ENCODE assay signal across 15 cellular contexts in the genomic region with DNA sequence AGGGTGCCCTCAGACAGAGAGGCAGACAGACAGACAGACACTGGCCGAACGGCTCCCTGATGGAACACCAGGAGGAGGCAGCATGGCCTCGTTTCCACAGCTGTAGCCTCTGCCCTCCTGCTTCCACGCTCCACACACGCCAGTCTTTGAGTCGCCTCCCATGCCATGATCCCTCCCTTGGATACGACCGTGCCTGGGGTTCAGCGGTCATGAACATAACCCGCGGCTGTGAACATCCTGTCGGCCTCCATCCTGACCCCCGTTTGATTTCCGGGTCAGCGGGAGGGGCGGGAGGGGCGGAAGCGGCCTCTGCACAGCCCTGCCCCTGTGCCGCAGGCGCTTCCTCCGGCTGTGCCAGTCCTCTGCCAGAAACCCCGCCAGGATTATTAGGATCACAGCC. TPM values are rescaled to one million over a fixed set of nuclear protein-coding genes. Genes with fewer than 3 reads are reported as not detected.
DNase-seq lines count a peak whose midpoint lies in the region; ATAC-seq and TF ChIP-seq lines count a peak whose summit lies in the region.
"Had no signal": no experiment of that assay in that cellular context is flagged by ENCODE, and none has a peak within 500 bp of the region (broad histone marks: within the 10 kb centered on the region; RNA-seq: fewer than 3 reads in every experiment).

No MANE protein-coding gene starts in this region.

- no peaks in the 10 kb centered on the region for H3K9me3 ChIP-seq in CD8-positive, alpha-beta memory T cell (ENCODE audit: low read length)
- no peaks in the 10 kb centered on the region for H3K9me3 ChIP-seq in right lobe of liver
- H3K9me3 ChIP-seq: colonic mucosa had no signal

- intact Hi-C loops in activated B cell treated with CpG ODN at 0.5 μM for 24 hours (cut with micrococcal nuclease) = no loop called here
- intact Hi-C loops in right lobe of liver (cut with DNase I) = no loop called here

- peak in 1 of 5 donors; percentile 7 for DNase-seq in CD8-positive, alpha-beta memory T cell
- DNase-seq in GM20000 (ENCODE audit: low spot score) (peak; percentile 53), activated B cell treated with CpG ODN at 0.5 μM for 24 hours (no peak), right lobe of liver (peak; percentile 35 to 64 (median 54)), DMS153 (lab: John Stamatoyannopoulos, UW) (no peak), substantia nigra (lab: John Stamatoyannopoulos, UW) (no peak)
- DNase-seq: activated T-cell treated with anti-CD3 and anti-CD28 coated beads for 4 hours, colonic mucosa, DND-41, glutamatergic neuron had no signal

- no peak overlapping the region for H3K4me3 ChIP-seq in CD8-positive, alpha-beta memory T cell (ENCODE audit: low read length)
- H3K4me3 ChIP-seq in right lobe of liver = no peak overlapping the region
- H3K4me3 ChIP-seq: colonic mucosa had no signal

- peak; percentile 40 for ATAC-seq in activated B cell treated with CpG ODN at 0.5 μM for 24 hours (ENCODE audit: low read depth)
- ATAC-seq in right lobe of liver = peak; percentile 79 to 92 (median 90)
- ATAC-seq in HG03342 (IDR thresholded peaks at IDR 0.05; ENCODE audit: unreplicated experiment) = no peak
- no peak for ATAC-seq in HG03139 (IDR thresholded peaks at IDR 0.05; ENCODE audit: unreplicated experiment)

- H3K4me1 ChIP-seq in CD8-positive, alpha-beta memory T cell (ENCODE audit: insufficient read depth, low read length) = no peaks in the 10 kb centered on the region
- H3K4me1 ChIP-seq in right lobe of liver = no peaks in the 10 kb centered on the region
- H3K4me1 ChIP-seq: colonic mucosa had no signal

- peak overlapping the region in 6 of 8 donors; percentile 54 to 97 (median 72) for H3K27ac Mint-ChIP-seq in CD8-positive, alpha-beta memory T cell
- H3K27ac Mint-ChIP-seq in activated B cell treated with CpG ODN at 0.5 μM for 24 hours = no peak overlapping the region
- H3K27ac Mint-ChIP-seq: stimulated activated naive CD8-positive, alpha-beta T cell treated with anti-CD3 and anti-CD28 coated beads, Interleukin-15, Interleukin-2, amounts not matched to agents 100 ng/mL and 50 ng/mL, for 24 hours had no signal

- H3K27ac ChIP-seq in CD8-positive, alpha-beta memory T cell (ENCODE audit: low read depth, low read length) = no peak overlapping the region
- H3K27ac ChIP-seq in right lobe of liver (no peak overlapping the region), substantia nigra (ENCODE audit: low read depth, low read length, poor library complexity, severe bottlenecking) (no peak overlapping the region)
- H3K27ac ChIP-seq: colonic mucosa, KMS-11 had no signal

- H3K27me3 ChIP-seq in CD8-positive, alpha-beta memory T cell (ENCODE audit: insufficient read depth, low read length, poor library complexity, severe bottlenecking) = no peaks in the 10 kb centered on the region
- no peaks in the 10 kb centered on the region for H3K27me3 ChIP-seq in right lobe of liver
- H3K27me3 ChIP-seq: colonic mucosa had no signal

- no peaks in the 10 kb centered on the region for H3K36me3 ChIP-seq in CD8-positive, alpha-beta memory T cell (ENCODE audit: insufficient read depth, low read length)
- no peaks in the 10 kb centered on the region for H3K36me3 ChIP-seq in right lobe of liver
- H3K36me3 ChIP-seq: colonic mucosa had no signal

- peaks cover 9 to 21% (median 18%) of the 10 kb centered on the region in 3 donors for H3K4me1 Mint-ChIP-seq in CD8-positive, alpha-beta memory T cell
- no peaks in the 10 kb centered on the region for H3K4me1 Mint-ChIP-seq in activated B cell treated with CpG ODN at 0.5 μM for 24 hours

- CTCF ChIA-PET in CD8-positive, alpha-beta memory T cell (lab: Charles Lee) = no interaction called here
- CTCF ChIA-PET in activated B cell treated with CpG ODN at 0.5 μM for 24 hours (lab: Charles Lee) = no interaction called here

- POLR2A ChIA-PET in CD8-positive, alpha-beta memory T cell (lab: Charles Lee) = no interaction called here
- POLR2A ChIA-PET in activated B cell treated with CpG ODN at 0.5 μM for 24 hours (lab: Charles Lee) = no interaction called here

- H3K36me3 Mint-ChIP-seq in CD8-positive, alpha-beta memory T cell = peaks cover 10 to 43% (median 42%) of the 10 kb centered on the region in 3 donors
- H3K36me3 Mint-ChIP-seq in activated B cell treated with CpG ODN at 0.5 μM for 24 hours (ENCODE audit: low read depth) = no peaks in the 10 kb centered on the region

- TF ChIP-seq POLR2A in right lobe of liver (IDR thresholded peaks at IDR 0.05) = no peak

- H3K9me3 Mint-ChIP-seq in CD8-positive, alpha-beta memory T cell = peaks cover 0 to 31% (median 6%) of the 10 kb centered on the region in 5 donors
- no peaks in the 10 kb centered on the region for H3K9me3 Mint-ChIP-seq in activated B cell treated with CpG ODN at 0.5 μM for 24 hours

- no peak for TF ChIP-seq CTCF in GM20000 (IDR thresholded peaks at IDR 0.05; ENCODE audit: extremely low read depth, missing control alignments)
- TF ChIP-seq CTCF in activated B cell treated with CpG ODN at 0.5 μM for 24 hours (IDR thresholded peaks at IDR 0.05) = no peak
- no peak for TF ChIP-seq CTCF in right lobe of liver (IDR thresholded peaks at IDR 0.05)

- peaks cover 0 to 7% of the 10 kb centered on the region in 2 donors for H3K27me3 Mint-ChIP-seq in CD8-positive, alpha-beta memory T cell
- peaks cover 4% of the 10 kb centered on the region for H3K27me3 Mint-ChIP-seq in activated B cell treated with CpG ODN at 0.5 μM for 24 hours
- H3K27me3 Mint-ChIP-seq: stimulated activated naive CD8-positive, alpha-beta T cell treated with anti-CD3 and anti-CD28 coated beads, Interleukin-15, Interleukin-2, amounts not matched to agents 100 ng/mL and 50 ng/mL, for 24 hours had no signal

- 52% methylated on average over 8 of the region's 22 CpGs for WGBS in right lobe of liver (ENCODE audit: insufficient coverage, low coverage, low lambda C conversion rate, missing lambda C conversion rate)

- peak overlapping the region in 6 of 7 donors; percentile 55 to 84 (median 68) for H3K4me3 Mint-ChIP-seq in CD8-positive, alpha-beta memory T cell
- H3K4me3 Mint-ChIP-seq in activated B cell treated with CpG ODN at 0.5 μM for 24 hours = peak overlapping the region; percentile 64
- H3K4me3 Mint-ChIP-seq: stimulated activated naive CD8-positive, alpha-beta T cell treated with anti-CD3 and anti-CD28 coated beads, Interleukin-15, Interleukin-2, amounts not matched to agents 100 ng/mL and 50 ng/mL, for 24 hours had no signal

RNA-seq across cellular contexts. Expression of gene GP6, which starts 23.4 kb away (rescaled TPM):
- not detected for total RNA-seq in CD8-positive, alpha-beta memory T cell
- polyA plus RNA-seq in CD8-positive, alpha-beta memory T cell = 0.21 TPM
- not detected in 2 replicates for total RNA-seq in activated B cell treated with CpG ODN at 0.5 μM for 24 hours
- under 1 TPM in 2 of 6 experiments, not detected in 4; 0.33 to 0.42 TPM for total RNA-seq in right lobe of liver

RNA-seq across cellular contexts. Expression of gene RDH13, which starts 48.2 kb away (rescaled TPM):
- 10 to 100 TPM; 21.4 to 22.2 TPM for total RNA-seq in CD8-positive, alpha-beta memory T cell
- 15.8 TPM for polyA plus RNA-seq in CD8-positive, alpha-beta memory T cell
- total RNA-seq in activated B cell treated with CpG ODN at 0.5 μM for 24 hours (10.3 and 12.4 TPM in 2 replicates), right lobe of liver (10 to 100 TPM in 4 of 6 experiments, 1 to 10 TPM in 2; 7.7 to 16.8 (median 12.1) TPM)

RNA-seq across cellular contexts. Expression of gene NLRP2, which starts 48.5 kb away (rescaled TPM):
- total RNA-seq in CD8-positive, alpha-beta memory T cell = 10 to 100 TPM; 10.2 to 12.7 TPM
- 5.6 TPM for polyA plus RNA-seq in CD8-positive, alpha-beta memory T cell
- total RNA-seq in activated B cell treated with CpG ODN at 0.5 μM for 24 hours (28.9 and 31.7 TPM in 2 replicates), right lobe of liver (under 1 TPM in 5 of 6 experiments, not detected in 1; 0.18 to 0.81 (median 0.42) TPM)
- total RNA-seq: NCI-H460 had no signal

Comparison
In these comparisons a context has a peak if more than half of its experiments do, and no peak if none do; other contexts are left out.
1. DNase-seq: peak in GM20000 (single experiment) and right lobe of liver (3 of 3); none in activated B cell treated with CpG ODN at 0.5 μM for 24 hours (single experiment), DMS153 (single experiment) and substantia nigra (0 of 49).
2. ATAC-seq: peak in activated B cell treated with CpG ODN at 0.5 μM for 24 hours (single experiment) and right lobe of liver (4 of 4); none in HG03342 (single experiment) and HG03139 (single experiment).
3. RNA of gene NLRP2, which starts 48.5 kb away (total RNA-seq): 28.9 to 31.7 TPM in activated B cell treated with CpG ODN at 0.5 μM for 24 hours and 10.2 to 12.7 TPM in CD8-positive, alpha-beta memory T cell; 0.18 to 0.81 TPM in right lobe of liver; every median in the first group is over 4 times any median in the second.